ENCODE assay signal across 18 cellular contexts in the genomic region with DNA sequence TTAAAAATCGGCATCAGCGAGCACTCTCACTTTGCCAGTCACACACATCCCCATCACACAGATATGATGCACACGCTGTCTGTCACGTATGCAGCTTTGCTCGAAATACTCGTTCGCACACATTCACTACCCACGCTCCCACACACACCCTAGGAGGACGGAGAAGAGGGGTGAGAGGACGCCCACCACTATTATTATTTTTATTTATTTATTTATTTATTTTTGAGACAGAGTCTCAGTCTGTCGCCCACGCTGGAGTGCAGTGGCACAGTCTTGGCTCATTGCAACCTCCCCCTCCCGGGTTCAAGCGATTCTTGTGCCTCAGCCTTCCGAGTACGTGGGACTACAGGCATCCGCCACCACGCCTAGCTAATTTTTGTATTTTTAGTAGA. TPM values are rescaled to one million over a fixed set of nuclear protein-coding genes. Genes with fewer than 3 reads are reported as not detected.
A peak's percentile ranks its signal among the peaks of the same experiment; 100 is the strongest.
DNase-seq lines count a peak whose midpoint lies in the region; ATAC-seq and TF ChIP-seq lines count a peak whose summit lies in the region.
"Had no signal": no experiment of that assay in that cellular context is flagged by ENCODE, and none has a peak within 500 bp of the region (broad histone marks: within the 10 kb centered on the region; RNA-seq: fewer than 3 reads in every experiment).

No MANE protein-coding gene starts in this region.

- H3K4me3 ChIP-seq in RWPE2 (ENCODE audit: severe bottlenecking): peak overlapping the region; percentile 4
- no peak overlapping the region for H3K4me3 ChIP-seq in trophoblast cell (ENCODE audit: low read depth, low read length)
- H3K4me3 ChIP-seq in upper lobe of right lung: no peak overlapping the region
- H3K4me3 ChIP-seq: mucosa of descending colon, SK-N-MC had no signal

- no peaks in the 10 kb centered on the region for H3K36me3 ChIP-seq in RWPE2 (ENCODE audit: low read depth)
- no peaks in the 10 kb centered on the region for H3K36me3 ChIP-seq in trophoblast cell (ENCODE audit: control insufficient read depth in 1 of 2, insufficient read depth in 2 of 2, low read length in 2 of 2)
- H3K36me3 ChIP-seq in upper lobe of right lung: no peaks in the 10 kb centered on the region
- H3K36me3 ChIP-seq: pancreas had no signal

- intact Hi-C loops in Calu3 (cut with micrococcal nuclease; ENCODE audit: unreplicated experiment): no loop called here
- intact Hi-C loops in upper lobe of right lung (cut with DNase I): no loop called here

- no peak overlapping the region for H2AK5ac ChIP-seq in trophoblast cell (ENCODE audit: low read length)

- TF ChIP-seq CTCF in Calu3 (IDR thresholded peaks at IDR 0.05; ENCODE audit: unreplicated experiment) (no peak), RWPE2 (IDR thresholded peaks at IDR 0.05; ENCODE audit: poor library complexity, severe bottlenecking) (no peak), glutamatergic neuron (IDR thresholded peaks at IDR 0.05; ENCODE audit: partially characterized antibody, unreplicated experiment) (no peak), upper lobe of right lung (IDR thresholded peaks at IDR 0.05) (no peak)

- no peaks in the 10 kb centered on the region for H3K9me3 Mint-ChIP-seq in Calu3 (ENCODE audit: low read depth, unreplicated experiment)
- no peaks in the 10 kb centered on the region for H3K9me3 Mint-ChIP-seq in glutamatergic neuron (ENCODE audit: unreplicated experiment)
- H3K9me3 Mint-ChIP-seq: activated naive CD8-positive, alpha-beta T cell treated with anti-CD3 and anti-CD28 coated beads for 36 hours; dendritic cell treated with granulocyte-macrophage colony-stimulating factor and Interleukin-4, amounts not matched to agents 40 ng/mL and 50 ng/mL, for 4 days had no signal

- H4K91ac ChIP-seq in trophoblast cell (ENCODE audit: low read depth, low read length): peak overlapping the region; percentile 21

- H3K4me1 Mint-ChIP-seq in Calu3 (ENCODE audit: low read depth, unreplicated experiment) (no peaks in the 10 kb centered on the region), glutamatergic neuron (ENCODE audit: low read depth, unreplicated experiment) (no peaks in the 10 kb centered on the region)

- WGBS in trophoblast cell (ENCODE audit: extremely low coverage, insufficient coverage, insufficient read length): no CpG with 5 or more reads among the region's 18 CpGs

- H3K9ac ChIP-seq in trophoblast cell (ENCODE audit: low read length): no peak overlapping the region

- H4K12ac ChIP-seq in trophoblast cell (ENCODE audit: low read depth, low read length): no peak overlapping the region

- ATAC-seq in RWPE2 (ENCODE audit: low read depth) (no peak), upper lobe of right lung (no peak)

- H2BK5ac ChIP-seq in trophoblast cell (ENCODE audit: low read depth, low read length, poor library complexity): no peak overlapping the region

- no peak overlapping the region for H3K4me2 ChIP-seq in trophoblast cell (ENCODE audit: low read length)

- H2AFZ ChIP-seq in trophoblast cell (ENCODE audit: insufficient read depth, low read length, poor library complexity): peak overlapping the region; percentile 45

- H3K36me3 Mint-ChIP-seq in Calu3 (ENCODE audit: insufficient read depth, unreplicated experiment) (peaks cover 11% of the 10 kb centered on the region), glutamatergic neuron (ENCODE audit: unreplicated experiment) (no peaks in the 10 kb centered on the region)
- H3K36me3 Mint-ChIP-seq: activated naive CD8-positive, alpha-beta T cell treated with anti-CD3 and anti-CD28 coated beads for 36 hours had no signal

- H3K9me3 ChIP-seq in RWPE2 (ENCODE audit: severe bottlenecking) (no peaks in the 10 kb centered on the region), trophoblast cell (ENCODE audit: insufficient read depth, low read depth, low read length) (peaks cover 1% of the 10 kb centered on the region), upper lobe of right lung (no peaks in the 10 kb centered on the region)
- H3K9me3 ChIP-seq: mucosa of descending colon, pancreas had no signal

- H3K14ac ChIP-seq in trophoblast cell (ENCODE audit: low read length): no peak overlapping the region

- H3K18ac ChIP-seq in trophoblast cell (ENCODE audit: low read length): no peak overlapping the region

- H4K8ac ChIP-seq in trophoblast cell (ENCODE audit: low read depth, low read length): peak overlapping the region; percentile 61

- H3K4me3 Mint-ChIP-seq in Calu3 (ENCODE audit: low read depth, unreplicated experiment) (peak overlapping the region; percentile 76), glutamatergic neuron (ENCODE audit: unreplicated experiment) (peak overlapping the region; percentile 52)
- H3K4me3 Mint-ChIP-seq: activated naive CD8-positive, alpha-beta T cell treated with anti-CD3 and anti-CD28 coated beads for 36 hours; dendritic cell treated with granulocyte-macrophage colony-stimulating factor and Interleukin-4, amounts not matched to agents 40 ng/mL and 50 ng/mL, for 4 days had no signal

- H3K4me1 ChIP-seq in RWPE2 (ENCODE audit: insufficient read depth, poor library complexity, severe bottlenecking) (peaks cover 6% of the 10 kb centered on the region), trophoblast cell (ENCODE audit: control insufficient read depth in 1 of 2, insufficient read depth in 2 of 2, low read length in 2 of 2) (peaks cover 4 to 6% of the 10 kb centered on the region in 2 experiments), upper lobe of right lung (no peaks in the 10 kb centered on the region)

- no peak overlapping the region for H2BK120ac ChIP-seq in trophoblast cell (ENCODE audit: insufficient read depth, low read length, poor library complexity)

- H3K23ac ChIP-seq in trophoblast cell (ENCODE audit: low read length): no peak overlapping the region

- H3K27ac Mint-ChIP-seq in Calu3 (ENCODE audit: unreplicated experiment) (no peak overlapping the region), glutamatergic neuron (ENCODE audit: unreplicated experiment) (peak overlapping the region; percentile 31)
- H3K27ac Mint-ChIP-seq: activated naive CD8-positive, alpha-beta T cell treated with anti-CD3 and anti-CD28 coated beads for 36 hours; dendritic cell treated with granulocyte-macrophage colony-stimulating factor and Interleukin-4, amounts not matched to agents 40 ng/mL and 50 ng/mL, for 4 days had no signal

- no TSS peak for BruUV-seq in Calu3 (replicated peaks; lab: Mats Ljungman, UMichigan)

- H3K27ac ChIP-seq in RWPE2 (ENCODE audit: poor library complexity, severe bottlenecking) (no peak overlapping the region), trophoblast cell (ENCODE audit: low read depth, low read length) (no peak overlapping the region), upper lobe of right lung (no peak overlapping the region)
- H3K27ac ChIP-seq: epithelial cell of prostate, SK-N-MC had no signal

- H3K79me1 ChIP-seq in trophoblast cell (ENCODE audit: low read length): peaks cover 3% of the 10 kb centered on the region

- H3K27me3 Mint-ChIP-seq in Calu3 (ENCODE audit: unreplicated experiment) (peaks cover 18% of the 10 kb centered on the region), glutamatergic neuron (ENCODE audit: unreplicated experiment) (peaks cover 5% of the 10 kb centered on the region)
- H3K27me3 Mint-ChIP-seq: activated naive CD8-positive, alpha-beta T cell treated with anti-CD3 and anti-CD28 coated beads for 36 hours had no signal

- H3K4ac ChIP-seq in trophoblast cell (ENCODE audit: low read depth, low read length): no peak overlapping the region

- CTCF ChIA-PET in Calu3 (lab: Charles Lee): interaction anchor here (0.8 to 1.6 kb wide), 2 partner anchors 17 to 22 kb away, joined by 4 to 5 read pairs; no protein-coding TSS in a partner anchor

- DNase-seq in Calu3: no peak
- DNase-seq in RWPE2 (ENCODE audit: low spot score): no peak
- no peak for DNase-seq in glutamatergic neuron
- peak in 1 of 2 donors; percentile 54 for DNase-seq in trophoblast cell
- DNase-seq in NCI-H526 treated with DMSO at 0.1 percent for 48 hours (lab: John Stamatoyannopoulos, UW): no peak
- no peak for DNase-seq in upper lobe of right lung
- no peak for DNase-seq in C1 segment of cervical spinal cord (lab: John Stamatoyannopoulos, UW)
- no peak for DNase-seq in AG08396 (ENCODE audit: low spot score)
- DNase-seq: activated naive CD8-positive, alpha-beta T cell treated with anti-CD3 and anti-CD28 coated beads for 36 hours; AML-193; DMS 273 treated with DMSO at 0.1 percent for 48 hours; foreskin melanocyte had no signal

- H3K79me2 ChIP-seq in trophoblast cell (ENCODE audit: control insufficient read depth, insufficient read depth, low read length, poor library complexity): peaks cover 3% of the 10 kb centered on the region

- H2BK12ac ChIP-seq in trophoblast cell (ENCODE audit: low read length): no peak overlapping the region

- H3K27me3 ChIP-seq in RWPE2 (ENCODE audit: insufficient read depth, poor library complexity, severe bottlenecking) (no peaks in the 10 kb centered on the region), trophoblast cell (ENCODE audit: insufficient read depth, low read length) (no peaks in the 10 kb centered on the region), upper lobe of right lung (no peaks in the 10 kb centered on the region)
- H3K27me3 ChIP-seq: pancreas had no signal

RNA-seq across cellular contexts. Expression of gene HASPIN, which starts 30.4 kb away (rescaled TPM):
- total RNA-seq in Calu3 (2022): 11.8 and 13.4 TPM in 2 replicates
- 2.3 TPM for total RNA-seq in glutamatergic neuron (ENCODE audit: unreplicated experiment)
- polyA plus RNA-seq in trophoblast cell (2013): 10.1 and 10.2 TPM in 2 replicates
- total RNA-seq in upper lobe of right lung: 0.41 TPM
- polyA plus RNA-seq: pancreas had no signal

RNA-seq across cellular contexts. Expression of gene ITGAE, which starts 46.9 kb away (rescaled TPM):
- 8.4 and 14.7 TPM in 2 replicates for total RNA-seq in Calu3 (2022)
- 19.2 TPM for total RNA-seq in glutamatergic neuron (ENCODE audit: unreplicated experiment)
- 32.1 and 34.1 TPM in 2 replicates for polyA plus RNA-seq in trophoblast cell (2013)
- total RNA-seq in upper lobe of right lung: 24.2 TPM

RNA-seq across cellular contexts. Expression of gene P2RX5, which starts 58.1 kb away (rescaled TPM):
- 11.1 and 11.6 TPM in 2 replicates for total RNA-seq in Calu3 (2022)
- 6.6 TPM for total RNA-seq in glutamatergic neuron (ENCODE audit: unreplicated experiment)
- polyA plus RNA-seq in trophoblast cell (2013): 0.18 and 0.27 TPM in 2 replicates
- total RNA-seq in upper lobe of right lung: 1.6 TPM
- total RNA-seq: left lobe of liver had no signal
